In genomic region chr5:264346-264745, GRCh38 we compare ENCODE assay signal across 1 cellular context.
TF ChIP-seq lines count a peak whose summit lies in the region.

No MANE protein-coding gene starts in this region.

TF ChIP-seq in IMR-90, 13 proteins besides CTCF, POLR2A, EP300 and RAD21:
- no peak for TF ChIP-seq RFX5 (IDR thresholded peaks at IDR 0.05; ENCODE audit: low read depth, low read length)
- no peak for TF ChIP-seq MXI1 (IDR thresholded peaks at IDR 0.05; ENCODE audit: borderline replicate concordance, low read depth, low read length)
- TF ChIP-seq FOS (IDR thresholded peaks at IDR 0.05; ENCODE audit: low read depth, low read length), result no peak
- TF ChIP-seq CHD1 (IDR thresholded peaks at IDR 0.05; ENCODE audit: low read depth, low read length), result no peak
- no peak for TF ChIP-seq MAZ (IDR thresholded peaks at IDR 0.05; ENCODE audit: borderline replicate concordance, low read depth, low read length)
- no peak for TF ChIP-seq MAFK (IDR thresholded peaks at IDR 0.05; ENCODE audit: low read depth, low read length)
- TF ChIP-seq USF2 (IDR thresholded peaks at IDR 0.05; ENCODE audit: low read depth, low read length), result no peak
- TF ChIP-seq NFE2L2 (IDR thresholded peaks at IDR 0.05; ENCODE audit: low read depth, low read length), result no peak
- TF ChIP-seq CEBPB (IDR thresholded peaks at IDR 0.05; ENCODE audit: low read depth, low read length), result no peak
